Comparison of ENCODE assay signal across 23 cellular contexts in genomic region chr5:157278319-157279037, GRCh38. TPM values are rescaled to one million over a fixed set of nuclear protein-coding genes. Genes with fewer than 3 reads are reported as not detected.
A peak's percentile ranks its signal among the peaks of the same experiment; 100 is the strongest.
DNase-seq lines count a peak whose midpoint lies in the region; ATAC-seq and TF ChIP-seq lines count a peak whose summit lies in the region.
"Had no signal": no experiment of that assay in that cellular context is flagged by ENCODE, and none has a peak within 500 bp of the region (broad histone marks: within the 10 kb centered on the region; RNA-seq: fewer than 3 reads in every experiment).

No MANE protein-coding gene starts in this region.

- peaks cover 95% of the 10 kb centered on the region for H3K4me1 Mint-ChIP-seq in activated T-cell treated with anti-CD3 and anti-CD28 coated beads, Interleukin-2, amount 50 U/mL, for 72 hours (ENCODE audit: low read depth)
- H3K4me1 Mint-ChIP-seq in activated T-cell treated with anti-CD3 and anti-CD28 coated beads, Interleukin-2, amount 50 U/mL, for 4 hours (ENCODE audit: low read depth), result peaks cover 85% of the 10 kb centered on the region
- H3K4me1 Mint-ChIP-seq in CD8-positive, alpha-beta memory T cell, result peaks cover 89 to 97% (median 94%) of the 10 kb centered on the region in 3 donors
- peaks cover 89% of the 10 kb centered on the region for H3K4me1 Mint-ChIP-seq in activated B cell treated with CpG ODN at 0.5 μM for 24 hours
- peaks cover 59 to 91% (median 70%) of the 10 kb centered on the region in 3 donors for H3K4me1 Mint-ChIP-seq in naive B cell
- H3K4me1 Mint-ChIP-seq in stimulated activated effector memory CD8-positive, alpha-beta T cell treated with anti-CD3 and anti-CD28 coated beads, Interleukin-12 subunit alpha, Interleukin-12 subunit beta, amount 100 ng/mL, for 72 hours, result peaks cover 61% of the 10 kb centered on the region

- no peak overlapping the region for H3K4me3 Mint-ChIP-seq in activated T-cell treated with anti-CD3 and anti-CD28 coated beads, Interleukin-2, amount 50 U/mL, for 72 hours
- no peak overlapping the region for H3K4me3 Mint-ChIP-seq in activated T-cell treated with anti-CD3 and anti-CD28 coated beads, Interleukin-2, amount 50 U/mL, for 4 hours
- no peak overlapping the region for H3K4me3 Mint-ChIP-seq in CD8-positive, alpha-beta memory T cell
- no peak overlapping the region for H3K4me3 Mint-ChIP-seq in activated B cell treated with CpG ODN at 0.5 μM for 24 hours
- no peak overlapping the region for H3K4me3 Mint-ChIP-seq in naive B cell
- no peak overlapping the region for H3K4me3 Mint-ChIP-seq in stimulated activated effector memory CD8-positive, alpha-beta T cell treated with anti-CD3 and anti-CD28 coated beads, Interleukin-12 subunit alpha, Interleukin-12 subunit beta, amount 100 ng/mL, for 72 hours
- H3K4me3 Mint-ChIP-seq: GM23338, type B pancreatic cell had no signal

- ATAC-seq in activated T-cell treated with anti-CD3 and anti-CD28 coated beads, Interleukin-2, amount 50 U/mL, for 72 hours (replicated peaks in 1 of 2), result no peak
- no peak for ATAC-seq in activated T-cell treated with anti-CD3 and anti-CD28 coated beads, Interleukin-2, amount 50 U/mL, for 4 hours
- ATAC-seq in activated B cell treated with CpG ODN at 0.5 μM for 24 hours (ENCODE audit: low read depth) (no peak), naive B cell (ENCODE audit: low read depth in 2 of 2) (no peak)
- ATAC-seq in stimulated activated effector memory CD8-positive, alpha-beta T cell treated with anti-CD3 and anti-CD28 coated beads, Interleukin-12 subunit alpha, Interleukin-12 subunit beta, amount 100 ng/mL, for 72 hours, result no peak
- ATAC-seq: body of pancreas, GM23338, lower lobe of right lung, Panc1 had no signal

- CTCF ChIA-PET in CD8-positive, alpha-beta memory T cell (lab: Charles Lee), result interaction anchor here (0.7 to 1.2 kb wide), 2 partner anchors 10 to 57 kb away, joined by 3 read pairs; no protein-coding TSS in a partner anchor
- CTCF ChIA-PET in activated B cell treated with CpG ODN at 0.5 μM for 24 hours (lab: Charles Lee), result interaction anchor here (1.9 kb wide), 1 partner anchor 25 kb away, joined by 5 read pairs; no protein-coding TSS in a partner anchor

- H3K27ac ChIP-seq in CD8-positive, alpha-beta memory T cell (ENCODE audit: low read depth, low read length), result no peak overlapping the region
- H3K27ac ChIP-seq: body of pancreas, lower lobe of right lung, prostate gland, sigmoid colon, SJCRH30, WERI-Rb-1 had no signal

- H3K36me3 Mint-ChIP-seq in activated T-cell treated with anti-CD3 and anti-CD28 coated beads, Interleukin-2, amount 50 U/mL, for 72 hours (ENCODE audit: insufficient read depth in 2 of 2), result peaks cover 11 to 18% of the 10 kb centered on the region in 2 donors
- peaks cover 4% of the 10 kb centered on the region for H3K36me3 Mint-ChIP-seq in activated T-cell treated with anti-CD3 and anti-CD28 coated beads, Interleukin-2, amount 50 U/mL, for 4 hours (ENCODE audit: insufficient read depth)
- H3K36me3 Mint-ChIP-seq in CD8-positive, alpha-beta memory T cell, result peaks cover 0 to 24% (median 7%) of the 10 kb centered on the region in 3 donors
- H3K36me3 Mint-ChIP-seq in activated B cell treated with CpG ODN at 0.5 μM for 24 hours (ENCODE audit: low read depth) (peaks cover 41% of the 10 kb centered on the region), naive B cell (peaks cover 0 to 6% of the 10 kb centered on the region in 2 donors)
- H3K36me3 Mint-ChIP-seq in stimulated activated effector memory CD8-positive, alpha-beta T cell treated with anti-CD3 and anti-CD28 coated beads, Interleukin-12 subunit alpha, Interleukin-12 subunit beta, amount 100 ng/mL, for 72 hours, result peaks cover 35% of the 10 kb centered on the region
- H3K36me3 Mint-ChIP-seq: type B pancreatic cell had no signal

- no peak for TF ChIP-seq CTCF in activated B cell treated with CpG ODN at 0.5 μM for 24 hours (IDR thresholded peaks at IDR 0.05)

- no peaks in the 10 kb centered on the region for H3K36me3 ChIP-seq in CD8-positive, alpha-beta memory T cell (ENCODE audit: insufficient read depth, low read length)
- H3K36me3 ChIP-seq: lower lobe of right lung, prostate gland, sigmoid colon, SJCRH30, WERI-Rb-1 had no signal

- no peak overlapping the region for H3K4me3 ChIP-seq in CD8-positive, alpha-beta memory T cell (ENCODE audit: low read length)
- H3K4me3 ChIP-seq: body of pancreas, GM23338, lower lobe of right lung, prostate gland, sigmoid colon, SJCRH30 had no signal

- no peak for DNase-seq in activated T-cell treated with anti-CD3 and anti-CD28 coated beads, Interleukin-2, amount 50 U/mL, for 72 hours
- no peak for DNase-seq in activated T-cell treated with anti-CD3 and anti-CD28 coated beads, Interleukin-2, amount 50 U/mL, for 4 hours
- DNase-seq in CD8-positive, alpha-beta memory T cell, result no peak
- no peak for DNase-seq in activated B cell treated with CpG ODN at 0.5 μM for 24 hours
- DNase-seq in naive B cell, result no peak
- no peak for DNase-seq in stimulated activated effector memory CD8-positive, alpha-beta T cell treated with anti-CD3 and anti-CD28 coated beads, Interleukin-12 subunit alpha, Interleukin-12 subunit beta, amount 100 ng/mL, for 72 hours (ENCODE audit: low spot score in 2 of 2)
- no peak for DNase-seq in NCI-H1417 (lab: John Stamatoyannopoulos, UW)
- no peak for DNase-seq in effector CD8-positive, alpha-beta T cell (lab: John Stamatoyannopoulos, UW)
- DNase-seq: body of pancreas, DMS53, KBM-7, lower lobe of right lung, MM.1S, NCI-H1436, NCI-H2171, NCI-H524 treated with DMSO at 0.1 percent for 48 hours, sigmoid colon, SJCRH30, WERI-Rb-1 had no signal

- H3K27ac Mint-ChIP-seq in activated T-cell treated with anti-CD3 and anti-CD28 coated beads, Interleukin-2, amount 50 U/mL, for 72 hours, result peak overlapping the region; percentile 66
- H3K27ac Mint-ChIP-seq in CD8-positive, alpha-beta memory T cell, result peak overlapping the region; percentile 6 to 79 (median 44)
- H3K27ac Mint-ChIP-seq in activated B cell treated with CpG ODN at 0.5 μM for 24 hours (peak overlapping the region; percentile 50), naive B cell (peak overlapping the region in 4 of 6 donors; percentile 14 to 72 (median 24))
- H3K27ac Mint-ChIP-seq in stimulated activated effector memory CD8-positive, alpha-beta T cell treated with anti-CD3 and anti-CD28 coated beads, Interleukin-12 subunit alpha, Interleukin-12 subunit beta, amount 100 ng/mL, for 72 hours, result no peak overlapping the region
- H3K27ac Mint-ChIP-seq: GM23338, type B pancreatic cell had no signal

- intact Hi-C loops in activated B cell treated with CpG ODN at 0.5 μM for 24 hours (cut with micrococcal nuclease), result no loop called here

- POLR2A ChIA-PET in CD8-positive, alpha-beta memory T cell (lab: Charles Lee), result interaction anchor here (0.5 to 1.5 kb wide), 4 partner anchors 12 to 136 kb away, joined by 3 to 5 read pairs (median 4); partner anchors contain the start of gene MED7
- POLR2A ChIA-PET in activated B cell treated with CpG ODN at 0.5 μM for 24 hours (lab: Charles Lee), result interaction anchor here (0.8 to 3.6 kb wide), 2 partner anchors 10 to 12 kb away, joined by 3 to 19 read pairs; no protein-coding TSS in a partner anchor

- H3K4me1 ChIP-seq in CD8-positive, alpha-beta memory T cell (ENCODE audit: insufficient read depth, low read length), result peaks cover 92% of the 10 kb centered on the region
- H3K4me1 ChIP-seq: body of pancreas, prostate gland, sigmoid colon, SJCRH30 had no signal

- no peaks in the 10 kb centered on the region for H3K9me3 ChIP-seq in CD8-positive, alpha-beta memory T cell (ENCODE audit: low read length)
- H3K9me3 ChIP-seq: body of pancreas, lower lobe of right lung, prostate gland, SJCRH30 had no signal

- H3K9me3 Mint-ChIP-seq in activated T-cell treated with anti-CD3 and anti-CD28 coated beads, Interleukin-2, amount 50 U/mL, for 72 hours, result peaks cover 3 to 8% of the 10 kb centered on the region in 2 donors
- peaks cover 3% of the 10 kb centered on the region for H3K9me3 Mint-ChIP-seq in activated T-cell treated with anti-CD3 and anti-CD28 coated beads, Interleukin-2, amount 50 U/mL, for 4 hours
- H3K9me3 Mint-ChIP-seq in CD8-positive, alpha-beta memory T cell, result no peaks in the 10 kb centered on the region
- peaks cover 4% of the 10 kb centered on the region for H3K9me3 Mint-ChIP-seq in activated B cell treated with CpG ODN at 0.5 μM for 24 hours
- H3K9me3 Mint-ChIP-seq in naive B cell, result peaks cover 0 to 2% (median 0%) of the 10 kb centered on the region in 7 donors
- H3K9me3 Mint-ChIP-seq in stimulated activated effector memory CD8-positive, alpha-beta T cell treated with anti-CD3 and anti-CD28 coated beads, Interleukin-12 subunit alpha, Interleukin-12 subunit beta, amount 100 ng/mL, for 72 hours, result peaks cover 4% of the 10 kb centered on the region
- H3K9me3 Mint-ChIP-seq: GM23338, type B pancreatic cell had no signal

- H3K27me3 ChIP-seq in CD8-positive, alpha-beta memory T cell (ENCODE audit: insufficient read depth, low read length, poor library complexity, severe bottlenecking), result no peaks in the 10 kb centered on the region
- H3K27me3 ChIP-seq: body of pancreas, sigmoid colon had no signal

- no peaks in the 10 kb centered on the region for H3K27me3 Mint-ChIP-seq in activated T-cell treated with anti-CD3 and anti-CD28 coated beads, Interleukin-2, amount 50 U/mL, for 72 hours (ENCODE audit: low read depth)
- no peaks in the 10 kb centered on the region for H3K27me3 Mint-ChIP-seq in activated T-cell treated with anti-CD3 and anti-CD28 coated beads, Interleukin-2, amount 50 U/mL, for 4 hours (ENCODE audit: low read depth)
- no peaks in the 10 kb centered on the region for H3K27me3 Mint-ChIP-seq in CD8-positive, alpha-beta memory T cell
- H3K27me3 Mint-ChIP-seq in activated B cell treated with CpG ODN at 0.5 μM for 24 hours, result no peaks in the 10 kb centered on the region
- H3K27me3 Mint-ChIP-seq in naive B cell, result no peaks in the 10 kb centered on the region
- H3K27me3 Mint-ChIP-seq: type B pancreatic cell had no signal

RNA-seq across cellular contexts. Expression of gene CYFIP2, which starts 12.6 kb away (rescaled TPM):
- 100 to 1,000 TPM; 235 to 288 TPM for total RNA-seq in activated T-cell treated with anti-CD3 and anti-CD28 coated beads, Interleukin-2, amount 50 U/mL, for 72 hours
- total RNA-seq in activated T-cell treated with anti-CD3 and anti-CD28 coated beads, Interleukin-2, amount 50 U/mL, for 4 hours, result 100 to 1,000 TPM; 160 to 191 (median 175) TPM
- total RNA-seq in CD8-positive, alpha-beta memory T cell, result 100 to 1,000 TPM; 239 to 259 TPM
- 534 TPM for polyA plus RNA-seq in CD8-positive, alpha-beta memory T cell
- total RNA-seq in activated B cell treated with CpG ODN at 0.5 μM for 24 hours, result 385 and 471 TPM in 2 replicates
- polyA plus RNA-seq in naive B cell (ENCODE audit: low read depth in 6 of 6), result 100 to 1,000 TPM; 306 to 461 (median 348) TPM
